ENCODE assay signal across 13 cellular contexts in the genomic region with DNA sequence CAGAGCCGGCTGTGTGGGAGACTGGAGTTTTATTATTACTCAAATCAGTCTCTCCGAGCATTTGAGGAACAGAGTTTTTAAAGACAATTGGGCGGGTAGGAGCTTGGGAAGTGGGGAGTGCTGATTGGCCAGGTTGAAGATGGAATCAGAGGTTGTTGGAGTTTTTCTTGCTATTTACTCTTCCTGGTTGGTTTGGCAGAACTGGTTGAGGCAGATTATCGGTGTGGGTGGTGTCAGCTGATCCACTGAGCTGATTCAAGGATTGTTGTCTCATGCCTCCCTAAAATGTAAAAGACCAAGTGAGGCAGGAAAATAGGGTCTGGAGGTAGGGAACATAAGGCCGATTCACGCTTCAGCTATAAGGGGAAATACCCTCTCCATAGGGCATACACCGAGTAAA. TPM values are rescaled to one million over a fixed set of nuclear protein-coding genes. Genes with fewer than 3 reads are reported as not detected.
"Had no signal": no experiment of that assay in that cellular context is flagged by ENCODE, and none has a peak within 500 bp of the region (broad histone marks: within the 10 kb centered on the region; RNA-seq: fewer than 3 reads in every experiment).

No MANE protein-coding gene starts in this region.

- H3K27ac ChIP-seq: dorsolateral prefrontal cortex, gastrocnemius medialis, left ventricle myocardium inferior had no signal

- H3K4me3 Mint-ChIP-seq: activated CD4-positive, alpha-beta memory T cell treated with anti-CD3 and anti-CD28 coated beads for 36 hours; activated naive CD8-positive, alpha-beta T cell treated with anti-CD3 and anti-CD28 coated beads, Interleukin-2, amount 10 ng/mL, durations not matched to agents 7 days and 5 days; activated T-cell treated with anti-CD3 and anti-CD28 coated beads, Interleukin-2, amount 50 U/mL, for 72 hours; memory B cell; stimulated activated naive CD8-positive, alpha-beta T cell treated with anti-CD3 and anti-CD28 coated beads, Interleukin-15, Interleukin-2, amounts not matched to agents 100 ng/mL and 50 ng/mL, for 24 hours had no signal

- DNase-seq: activated CD4-positive, alpha-beta memory T cell treated with anti-CD3 and anti-CD28 coated beads for 36 hours; activated CD8-positive, alpha-beta memory T cell treated with anti-CD3 and anti-CD28 coated beads, Interleukin-2, amount 50 U/mL, for 4 hours; activated naive CD8-positive, alpha-beta T cell treated with anti-CD3 and anti-CD28 coated beads, Interleukin-2, amount 10 ng/mL, durations not matched to agents 7 days and 5 days; activated T-cell treated with anti-CD3 and anti-CD28 coated beads, Interleukin-2, amount 50 U/mL, for 72 hours; anterior cingulate cortex; gastrocnemius medialis; left ventricle myocardium inferior; retina; stimulated activated CD4-positive, alpha-beta T cell treated with anti-CD3 and anti-CD28 coated beads, Interleukin-4, amount 100 ng/mL, for 24 hours; T-helper 2 cell had no signal

- H3K27me3 ChIP-seq: dorsolateral prefrontal cortex, gastrocnemius medialis had no signal

- H3K4me1 Mint-ChIP-seq: activated naive CD8-positive, alpha-beta T cell treated with anti-CD3 and anti-CD28 coated beads, Interleukin-2, amount 10 ng/mL, durations not matched to agents 7 days and 5 days; memory B cell had no signal

- H3K9me3 Mint-ChIP-seq: activated CD4-positive, alpha-beta memory T cell treated with anti-CD3 and anti-CD28 coated beads for 36 hours; activated naive CD8-positive, alpha-beta T cell treated with anti-CD3 and anti-CD28 coated beads, Interleukin-2, amount 10 ng/mL, durations not matched to agents 7 days and 5 days; activated T-cell treated with anti-CD3 and anti-CD28 coated beads, Interleukin-2, amount 50 U/mL, for 72 hours; memory B cell; stimulated activated naive CD8-positive, alpha-beta T cell treated with anti-CD3 and anti-CD28 coated beads, Interleukin-15, Interleukin-2, amounts not matched to agents 100 ng/mL and 50 ng/mL, for 24 hours had no signal

- ATAC-seq: activated T-cell treated with anti-CD3 and anti-CD28 coated beads, Interleukin-2, amount 50 U/mL, for 72 hours; gastrocnemius medialis had no signal

- H3K4me1 ChIP-seq: gastrocnemius medialis, left ventricle myocardium inferior had no signal

- H3K4me3 ChIP-seq: dorsolateral prefrontal cortex, gastrocnemius medialis, left ventricle myocardium inferior had no signal

- H3K27me3 Mint-ChIP-seq: activated CD4-positive, alpha-beta memory T cell treated with anti-CD3 and anti-CD28 coated beads for 36 hours; activated naive CD8-positive, alpha-beta T cell treated with anti-CD3 and anti-CD28 coated beads, Interleukin-2, amount 10 ng/mL, durations not matched to agents 7 days and 5 days; memory B cell; stimulated activated naive CD8-positive, alpha-beta T cell treated with anti-CD3 and anti-CD28 coated beads, Interleukin-15, Interleukin-2, amounts not matched to agents 100 ng/mL and 50 ng/mL, for 24 hours had no signal

- H3K27ac Mint-ChIP-seq: activated CD4-positive, alpha-beta memory T cell treated with anti-CD3 and anti-CD28 coated beads for 36 hours; activated naive CD8-positive, alpha-beta T cell treated with anti-CD3 and anti-CD28 coated beads, Interleukin-2, amount 10 ng/mL, durations not matched to agents 7 days and 5 days; activated T-cell treated with anti-CD3 and anti-CD28 coated beads, Interleukin-2, amount 50 U/mL, for 72 hours; memory B cell; stimulated activated naive CD8-positive, alpha-beta T cell treated with anti-CD3 and anti-CD28 coated beads, Interleukin-15, Interleukin-2, amounts not matched to agents 100 ng/mL and 50 ng/mL, for 24 hours had no signal

- H3K9me3 ChIP-seq: gastrocnemius medialis, left ventricle myocardium inferior had no signal

RNA-seq across cellular contexts. Expression of a gene that starts 1.3 kb away (rescaled TPM):
- total RNA-seq: left ventricle myocardium inferior had no signal
